In the genomic region with DNA sequence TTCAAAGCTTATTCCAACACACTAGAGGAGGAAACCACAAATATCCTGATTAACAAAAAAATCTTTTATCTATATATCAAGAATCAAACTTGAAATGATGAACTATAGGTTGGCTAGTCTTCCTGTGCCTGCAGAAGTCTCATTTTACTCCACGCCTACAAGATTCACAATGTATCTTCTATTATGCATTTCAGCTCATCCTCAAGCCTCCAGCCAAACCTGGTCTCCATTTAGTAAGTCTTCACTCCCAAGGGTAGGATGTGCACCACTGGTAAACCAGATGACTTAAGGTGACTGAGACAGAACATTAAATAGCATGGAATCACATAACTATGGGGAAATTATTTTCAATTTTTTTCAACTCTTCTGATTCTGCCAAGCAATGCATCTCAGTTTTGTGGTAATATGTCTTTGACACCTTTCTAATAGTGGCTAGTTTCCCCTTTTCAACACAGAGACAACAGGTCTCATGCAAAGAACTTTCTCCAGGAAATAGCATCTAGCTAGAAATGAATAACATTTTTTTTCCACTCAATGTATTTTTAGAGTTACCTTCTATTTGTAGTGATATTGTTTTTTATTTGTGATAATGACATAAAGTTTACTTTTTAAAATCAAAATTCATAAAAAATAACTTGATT, we compare ENCODE assay signal across 17 cellular contexts.
DNase-seq lines count a peak whose midpoint lies in the region; ATAC-seq lines count a peak whose summit lies in the region.
"Had no signal": no experiment of that assay in that cellular context is flagged by ENCODE, and none has a peak within 500 bp of the region (broad histone marks: within the 10 kb centered on the region; RNA-seq: fewer than 3 reads in every experiment).

No MANE protein-coding gene starts in this region.

- POLR2A ChIA-PET in CD4-positive, alpha-beta memory T cell (lab: Charles Lee; ENCODE audit: partially characterized antibody) = interaction anchor here (0.7 to 1.0 kb wide), 2 partner anchors 34 to 1230 kb away, joined by 3 read pairs; no protein-coding TSS in a partner anchor

- no peak for DNase-seq in CD4-positive, alpha-beta memory T cell
- DNase-seq in NCI-H2029 (lab: John Stamatoyannopoulos, UW) (no peak), left lobe of liver (ENCODE audit: low spot score) (no peak), NCI-H2196 (lab: John Stamatoyannopoulos, UW; ENCODE audit: unreplicated experiment) (no peak)
- no peak for DNase-seq in activated T-cell treated with anti-CD3 and anti-CD28 coated beads, Interleukin-2, amount 50 U/mL, for 1 hour
- DNase-seq: activated CD4-positive, CD25-positive, alpha-beta regulatory T cell; activated T-cell treated with anti-CD3 and anti-CD28 coated beads, Interleukin-2, amount 50 U/mL, for 72 hours; DMS153; NCI-H2227 treated with DMSO at 0.1 percent for 48 hours; sigmoid colon; stimulated activated naive B cell treated with anti-CD40 and anti-IgM and Interleukin-4, amounts not matched to agents 10 μg/mL and 1 μg/mL and 100 μg/mL, for 72 hours had no signal

- peaks cover 1 to 3% of the 10 kb centered on the region in 2 donors for H3K36me3 Mint-ChIP-seq in CD4-positive, alpha-beta memory T cell
- H3K36me3 Mint-ChIP-seq: stimulated activated naive B cell treated with anti-CD40 and anti-IgM and Interleukin-4, amounts not matched to agents 10 μg/mL and 1 μg/mL and 100 μg/mL, for 72 hours had no signal

- peak overlapping the region in 7 of 8 donors; percentile 18 to 78 (median 64) for H3K4me3 Mint-ChIP-seq in CD4-positive, alpha-beta memory T cell
- H3K4me3 Mint-ChIP-seq: activated T-cell treated with anti-CD3 and anti-CD28 coated beads, Interleukin-2, amount 50 U/mL, for 72 hours; stimulated activated naive B cell treated with anti-CD40 and anti-IgM and Interleukin-4, amounts not matched to agents 10 μg/mL and 1 μg/mL and 100 μg/mL, for 72 hours had no signal

- H3K4me1 Mint-ChIP-seq in CD4-positive, alpha-beta memory T cell = peaks cover 47 to 72% (median 59%) of the 10 kb centered on the region in 4 donors
- H3K4me1 Mint-ChIP-seq: stimulated activated naive B cell treated with anti-CD40 and anti-IgM and Interleukin-4, amounts not matched to agents 10 μg/mL and 1 μg/mL and 100 μg/mL, for 72 hours had no signal

- H3K27ac Mint-ChIP-seq in CD4-positive, alpha-beta memory T cell = peak overlapping the region in 6 of 7 donors; percentile 36 to 82 (median 70)
- H3K27ac Mint-ChIP-seq: activated T-cell treated with anti-CD3 and anti-CD28 coated beads, Interleukin-2, amount 50 U/mL, for 72 hours; stimulated activated naive B cell treated with anti-CD40 and anti-IgM and Interleukin-4, amounts not matched to agents 10 μg/mL and 1 μg/mL and 100 μg/mL, for 72 hours had no signal

- intact Hi-C loops in CD4-positive, alpha-beta memory T cell (cut with micrococcal nuclease) = loop anchor here (2.0 to 5.0 kb wide), 2 partner anchors 14 to 39 kb away; no protein-coding TSS in a partner anchor

- no peaks in the 10 kb centered on the region for H3K27me3 ChIP-seq in CD4-positive, alpha-beta memory T cell (ENCODE audit: insufficient read depth, low read length)
- H3K27me3 ChIP-seq: neutrophil, sigmoid colon had no signal

- H3K9me3 ChIP-seq in CD4-positive, alpha-beta memory T cell (ENCODE audit: control insufficient read depth in 1 of 2, low read length in 2 of 2) = no peaks in the 10 kb centered on the region
- H3K9me3 ChIP-seq: neutrophil, sigmoid colon had no signal

- H3K9me3 Mint-ChIP-seq in CD4-positive, alpha-beta memory T cell = peaks cover 0 to under 1% (median 0%) of the 10 kb centered on the region in 8 donors
- H3K9me3 Mint-ChIP-seq: stimulated activated naive B cell treated with anti-CD40 and anti-IgM and Interleukin-4, amounts not matched to agents 10 μg/mL and 1 μg/mL and 100 μg/mL, for 72 hours had no signal

- peaks cover 48% of the 10 kb centered on the region for H3K4me1 ChIP-seq in CD4-positive, alpha-beta memory T cell (ENCODE audit: insufficient read depth, low read length)

- no peaks in the 10 kb centered on the region for H3K36me3 ChIP-seq in CD4-positive, alpha-beta memory T cell (ENCODE audit: insufficient read depth, low read length)
- H3K36me3 ChIP-seq: neutrophil, sigmoid colon had no signal

- H3K4me3 ChIP-seq in CD4-positive, alpha-beta memory T cell (ENCODE audit: low read length in 2 of 2) = no peak overlapping the region
- H3K4me3 ChIP-seq: lung, sigmoid colon had no signal

- CTCF ChIA-PET in CD4-positive, alpha-beta memory T cell (lab: Charles Lee; ENCODE audit: partially characterized antibody) = interaction anchor here (0.7 to 1.4 kb wide), 3 partner anchors 8 to 43 kb away, joined by 3 read pairs; no protein-coding TSS in a partner anchor

- peak; percentile 76 for ATAC-seq in GM18520 (IDR thresholded peaks at IDR 0.05; ENCODE audit: unreplicated experiment)
- ATAC-seq in GM21576 (IDR thresholded peaks at IDR 0.05; ENCODE audit: unreplicated experiment) = peak; percentile 60
- peak; percentile 80 for ATAC-seq in HG03378 (IDR thresholded peaks at IDR 0.05; ENCODE audit: unreplicated experiment)
- no peak for ATAC-seq in left lobe of liver
- ATAC-seq: HepG2; stimulated activated naive B cell treated with anti-CD40 and anti-IgM and Interleukin-4, amounts not matched to agents 10 μg/mL and 1 μg/mL and 100 μg/mL, for 72 hours had no signal

- H3K27me3 Mint-ChIP-seq in CD4-positive, alpha-beta memory T cell = no peaks in the 10 kb centered on the region
- H3K27me3 Mint-ChIP-seq: stimulated activated naive B cell treated with anti-CD40 and anti-IgM and Interleukin-4, amounts not matched to agents 10 μg/mL and 1 μg/mL and 100 μg/mL, for 72 hours had no signal

- H3K27ac ChIP-seq in CD4-positive, alpha-beta memory T cell (ENCODE audit: low read depth, low read length) = no peak overlapping the region
- H3K27ac ChIP-seq: neutrophil had no signal
